In the genomic region with DNA sequence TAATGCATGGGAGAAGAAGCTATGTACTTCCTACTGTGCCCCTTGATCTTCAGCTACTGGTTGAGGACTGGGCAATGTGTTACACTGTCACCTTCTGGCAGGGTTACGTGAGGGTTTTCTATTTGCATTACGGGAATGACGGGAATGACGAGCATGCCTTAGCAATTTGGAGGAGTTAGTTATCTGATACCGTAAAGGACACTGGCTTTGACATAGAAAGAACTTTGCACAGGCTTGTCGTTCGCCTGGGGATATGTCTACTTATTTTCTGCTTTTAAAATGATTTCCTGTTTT, we compare ENCODE assay signal across 1 cellular context.
TF ChIP-seq lines count a peak whose summit lies in the region.

No MANE protein-coding gene starts in this region.

TF ChIP-seq in HepG2, 621 proteins besides CTCF, POLR2A, EP300 and RAD21 (continued from another document and continues in another):
- TF ChIP-seq, protein P1, sequence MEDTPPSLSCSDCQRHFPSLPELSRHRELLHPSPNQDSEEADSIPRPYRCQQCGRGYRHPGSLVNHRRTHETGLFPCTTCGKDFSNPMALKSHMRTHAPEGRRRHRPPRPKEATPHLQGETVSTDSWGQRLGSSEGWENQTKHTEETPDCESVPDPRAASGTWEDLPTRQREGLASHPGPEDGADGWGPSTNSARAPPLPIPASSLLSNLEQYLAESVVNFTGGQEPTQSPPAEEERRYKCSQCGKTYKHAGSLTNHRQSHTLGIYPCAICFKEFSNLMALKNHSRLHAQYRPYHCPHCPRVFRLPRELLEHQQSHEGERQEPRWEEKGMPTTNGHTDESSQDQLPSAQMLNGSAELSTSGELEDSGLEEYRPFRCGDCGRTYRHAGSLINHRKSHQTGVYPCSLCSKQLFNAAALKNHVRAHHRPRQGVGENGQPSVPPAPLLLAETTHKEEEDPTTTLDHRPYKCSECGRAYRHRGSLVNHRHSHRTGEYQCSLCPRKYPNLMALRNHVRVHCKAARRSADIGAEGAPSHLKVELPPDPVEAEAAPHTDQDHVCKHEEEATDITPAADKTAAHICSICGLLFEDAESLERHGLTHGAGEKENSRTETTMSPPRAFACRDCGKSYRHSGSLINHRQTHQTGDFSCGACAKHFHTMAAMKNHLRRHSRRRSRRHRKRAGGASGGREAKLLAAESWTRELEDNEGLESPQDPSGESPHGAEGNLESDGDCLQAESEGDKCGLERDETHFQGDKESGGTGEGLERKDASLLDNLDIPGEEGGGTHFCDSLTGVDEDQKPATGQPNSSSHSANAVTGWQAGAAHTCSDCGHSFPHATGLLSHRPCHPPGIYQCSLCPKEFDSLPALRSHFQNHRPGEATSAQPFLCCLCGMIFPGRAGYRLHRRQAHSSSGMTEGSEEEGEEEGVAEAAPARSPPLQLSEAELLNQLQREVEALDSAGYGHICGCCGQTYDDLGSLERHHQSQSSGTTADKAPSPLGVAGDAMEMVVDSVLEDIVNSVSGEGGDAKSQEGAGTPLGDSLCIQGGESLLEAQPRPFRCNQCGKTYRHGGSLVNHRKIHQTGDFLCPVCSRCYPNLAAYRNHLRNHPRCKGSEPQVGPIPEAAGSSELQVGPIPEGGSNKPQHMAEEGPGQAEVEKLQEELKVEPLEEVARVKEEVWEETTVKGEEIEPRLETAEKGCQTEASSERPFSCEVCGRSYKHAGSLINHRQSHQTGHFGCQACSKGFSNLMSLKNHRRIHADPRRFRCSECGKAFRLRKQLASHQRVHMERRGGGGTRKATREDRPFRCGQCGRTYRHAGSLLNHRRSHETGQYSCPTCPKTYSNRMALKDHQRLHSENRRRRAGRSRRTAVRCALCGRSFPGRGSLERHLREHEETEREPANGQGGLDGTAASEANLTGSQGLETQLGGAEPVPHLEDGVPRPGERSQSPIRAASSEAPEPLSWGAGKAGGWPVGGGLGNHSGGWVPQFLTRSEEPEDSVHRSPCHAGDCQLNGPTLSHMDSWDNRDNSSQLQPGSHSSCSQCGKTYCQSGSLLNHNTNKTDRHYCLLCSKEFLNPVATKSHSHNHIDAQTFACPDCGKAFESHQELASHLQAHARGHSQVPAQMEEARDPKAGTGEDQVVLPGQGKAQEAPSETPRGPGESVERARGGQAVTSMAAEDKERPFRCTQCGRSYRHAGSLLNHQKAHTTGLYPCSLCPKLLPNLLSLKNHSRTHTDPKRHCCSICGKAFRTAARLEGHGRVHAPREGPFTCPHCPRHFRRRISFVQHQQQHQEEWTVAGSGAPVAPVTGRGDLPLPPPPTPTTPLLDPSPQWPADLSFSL (CRISPR knock-in tag; IDR thresholded peaks at IDR 0.05), result no peak
- 0 out of 2 replicates have a peak, but pooled peaks have one; percentile 23 for TF ChIP-seq RXRB (CRISPR knock-in tag; IDR thresholded peaks at IDR 0.05; ENCODE audit: borderline replicate concordance)
- TF ChIP-seq RFX1 (IDR thresholded peaks at IDR 0.05), result no peak
- no peak for TF ChIP-seq CEBPB (IDR thresholded peaks at IDR 0.05; ENCODE audit: borderline replicate concordance, low read depth, low read length)
- TF ChIP-seq, protein P2, sequence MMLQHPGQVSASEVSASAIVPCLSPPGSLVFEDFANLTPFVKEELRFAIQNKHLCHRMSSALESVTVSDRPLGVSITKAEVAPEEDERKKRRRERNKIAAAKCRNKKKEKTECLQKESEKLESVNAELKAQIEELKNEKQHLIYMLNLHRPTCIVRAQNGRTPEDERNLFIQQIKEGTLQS (CRISPR knock-in tag; IDR thresholded peaks at IDR 0.05), result no peak
- TF ChIP-seq, protein P3, sequence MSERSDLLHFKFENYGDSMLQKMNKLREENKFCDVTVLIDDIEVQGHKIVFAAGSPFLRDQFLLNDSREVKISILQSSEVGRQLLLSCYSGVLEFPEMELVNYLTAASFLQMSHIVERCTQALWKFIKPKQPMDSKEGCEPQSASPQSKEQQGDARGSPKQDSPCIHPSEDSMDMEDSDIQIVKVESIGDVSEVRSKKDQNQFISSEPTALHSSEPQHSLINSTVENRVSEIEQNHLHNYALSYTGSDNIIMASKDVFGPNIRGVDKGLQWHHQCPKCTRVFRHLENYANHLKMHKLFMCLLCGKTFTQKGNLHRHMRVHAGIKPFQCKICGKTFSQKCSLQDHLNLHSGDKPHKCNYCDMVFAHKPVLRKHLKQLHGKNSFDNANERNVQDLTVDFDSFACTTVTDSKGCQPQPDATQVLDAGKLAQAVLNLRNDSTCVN (CRISPR knock-in tag; IDR thresholded peaks at IDR 0.05; ENCODE audit: borderline replicate concordance), result no peak
- TF ChIP-seq, protein P4, sequence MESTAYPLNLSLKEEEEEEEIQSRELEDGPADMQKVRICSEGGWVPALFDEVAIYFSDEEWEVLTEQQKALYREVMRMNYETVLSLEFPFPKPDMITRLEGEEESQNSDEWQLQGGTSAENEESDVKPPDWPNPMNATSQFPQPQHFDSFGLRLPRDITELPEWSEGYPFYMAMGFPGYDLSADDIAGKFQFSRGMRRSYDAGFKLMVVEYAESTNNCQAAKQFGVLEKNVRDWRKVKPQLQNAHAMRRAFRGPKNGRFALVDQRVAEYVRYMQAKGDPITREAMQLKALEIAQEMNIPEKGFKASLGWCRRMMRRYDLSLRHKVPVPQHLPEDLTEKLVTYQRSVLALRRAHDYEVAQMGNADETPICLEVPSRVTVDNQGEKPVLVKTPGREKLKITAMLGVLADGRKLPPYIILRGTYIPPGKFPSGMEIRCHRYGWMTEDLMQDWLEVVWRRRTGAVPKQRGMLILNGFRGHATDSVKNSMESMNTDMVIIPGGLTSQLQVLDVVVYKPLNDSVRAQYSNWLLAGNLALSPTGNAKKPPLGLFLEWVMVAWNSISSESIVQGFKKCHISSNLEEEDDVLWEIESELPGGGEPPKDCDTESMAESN (CRISPR knock-in tag; conservative IDR thresholded peaks at IDR 0.05), result no peak
- no peak for TF ChIP-seq ZNF7 (CRISPR knock-in tag; IDR thresholded peaks at IDR 0.05)
- no peak for TF ChIP-seq FOXJ3 (CRISPR knock-in tag; IDR thresholded peaks at IDR 0.05; ENCODE audit: borderline replicate concordance)
- TF ChIP-seq SOX13 (IDR thresholded peaks at IDR 0.05), result no peak
- TF ChIP-seq SOX13 (CRISPR knock-in tag; conservative IDR thresholded peaks at IDR 0.05 in 1 of 2, IDR thresholded peaks at IDR 0.05 in 1 of 2), result no peak; a peak in 1 of 4 replicates
- no peak for TF ChIP-seq KDM3A (CRISPR knock-in tag; IDR thresholded peaks at IDR 0.05; ENCODE audit: low read depth)
- no peak for TF ChIP-seq SRSF9 (IDR thresholded peaks at IDR 0.05; ENCODE audit: borderline replicate concordance, insufficient read depth, low read depth, low read length, poor library complexity, severe bottlenecking)
- no peak for TF ChIP-seq MXI1 (IDR thresholded peaks at IDR 0.05; ENCODE audit: borderline replicate concordance, low read depth, low read length)
- no peak for TF ChIP-seq ZNF431 (CRISPR knock-in tag; IDR thresholded peaks at IDR 0.05; ENCODE audit: borderline replicate concordance, low read depth)
- TF ChIP-seq HIVEP1 (CRISPR knock-in tag; IDR thresholded peaks at IDR 0.05), result no peak
- TF ChIP-seq MBNL3 (CRISPR knock-in tag; conservative IDR thresholded peaks at IDR 0.05), result no peak
- TF ChIP-seq KDM4B (CRISPR knock-in tag; IDR thresholded peaks at IDR 0.05), result no peak
- TF ChIP-seq HOXA3 (CRISPR knock-in tag; IDR thresholded peaks at IDR 0.05), result peak; percentile 15; the same call in 1 of the 2 replicates
- no peak for TF ChIP-seq ARNT2 (CRISPR knock-in tag; IDR thresholded peaks at IDR 0.05; ENCODE audit: low read depth)
- 0 out of 2 replicates have a peak, but pooled peaks have one; percentile 19 for TF ChIP-seq IRF2 (CRISPR knock-in tag; IDR thresholded peaks at IDR 0.05)
- no peak for TF ChIP-seq ZNF484 (CRISPR knock-in tag; IDR thresholded peaks at IDR 0.05; ENCODE audit: borderline replicate concordance, low read depth)
- TF ChIP-seq ZFP1 (CRISPR knock-in tag; IDR thresholded peaks at IDR 0.05), result no peak
- peak; percentile 82 for TF ChIP-seq CREB1 (IDR thresholded peaks at IDR 0.05)
- TF ChIP-seq CREB1 (CRISPR knock-in tag; IDR thresholded peaks at IDR 0.05), result no peak
- 0 out of 2 replicates have a peak, but pooled peaks have one; percentile 13 for TF ChIP-seq ZSCAN21 (CRISPR knock-in tag; IDR thresholded peaks at IDR 0.05; ENCODE audit: borderline replicate concordance)
- no peak for TF ChIP-seq EED (CRISPR knock-in tag; IDR thresholded peaks at IDR 0.05)
- TF ChIP-seq CBFB (CRISPR knock-in tag; IDR thresholded peaks at IDR 0.05), result no peak
- TF ChIP-seq TGIF2 (CRISPR knock-in tag; IDR thresholded peaks at IDR 0.05), result peak; percentile 87; the same call in 1 of the 2 replicates
- TF ChIP-seq, protein P5, sequence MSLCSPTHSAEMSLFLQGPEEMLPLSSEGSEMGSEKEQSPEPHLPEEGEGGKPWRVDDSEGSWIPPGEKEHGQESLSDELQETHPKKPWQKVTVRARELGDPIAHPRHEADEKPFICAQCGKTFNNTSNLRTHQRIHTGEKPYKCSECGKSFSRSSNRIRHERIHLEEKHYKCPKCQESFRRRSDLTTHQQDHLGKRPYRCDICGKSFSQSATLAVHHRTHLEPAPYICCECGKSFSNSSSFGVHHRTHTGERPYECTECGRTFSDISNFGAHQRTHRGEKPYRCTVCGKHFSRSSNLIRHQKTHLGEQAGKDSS (CRISPR knock-in tag; IDR thresholded peaks at IDR 0.05; ENCODE audit: borderline replicate concordance, low read depth), result no peak
- TF ChIP-seq, protein P6, sequence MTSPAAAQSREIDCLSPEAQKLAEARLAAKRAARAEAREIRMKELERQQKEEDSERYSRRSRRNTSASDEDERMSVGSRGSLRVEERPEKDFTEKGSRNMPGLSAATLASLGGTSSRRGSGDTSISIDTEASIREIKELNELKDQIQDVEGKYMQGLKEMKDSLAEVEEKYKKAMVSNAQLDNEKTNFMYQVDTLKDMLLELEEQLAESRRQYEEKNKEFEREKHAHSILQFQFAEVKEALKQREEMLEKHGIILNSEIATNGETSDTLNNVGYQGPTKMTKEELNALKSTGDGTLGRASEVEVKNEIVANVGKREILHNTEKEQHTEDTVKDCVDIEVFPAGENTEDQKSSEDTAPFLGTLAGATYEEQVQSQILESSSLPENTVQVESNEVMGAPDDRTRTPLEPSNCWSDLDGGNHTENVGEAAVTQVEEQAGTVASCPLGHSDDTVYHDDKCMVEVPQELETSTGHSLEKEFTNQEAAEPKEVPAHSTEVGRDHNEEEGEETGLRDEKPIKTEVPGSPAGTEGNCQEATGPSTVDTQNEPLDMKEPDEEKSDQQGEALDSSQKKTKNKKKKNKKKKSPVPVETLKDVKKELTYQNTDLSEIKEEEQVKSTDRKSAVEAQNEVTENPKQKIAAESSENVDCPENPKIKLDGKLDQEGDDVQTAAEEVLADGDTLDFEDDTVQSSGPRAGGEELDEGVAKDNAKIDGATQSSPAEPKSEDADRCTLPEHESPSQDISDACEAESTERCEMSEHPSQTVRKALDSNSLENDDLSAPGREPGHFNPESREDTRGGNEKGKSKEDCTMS (CRISPR knock-in tag; conservative IDR thresholded peaks at IDR 0.05), result no peak
- no peak for TF ChIP-seq PRMT3 (CRISPR knock-in tag; IDR thresholded peaks at IDR 0.05; ENCODE audit: borderline replicate concordance, low read depth)
- no peak for TF ChIP-seq RARG (CRISPR knock-in tag; IDR thresholded peaks at IDR 0.05; ENCODE audit: low read depth)
- TF ChIP-seq, protein P7, sequence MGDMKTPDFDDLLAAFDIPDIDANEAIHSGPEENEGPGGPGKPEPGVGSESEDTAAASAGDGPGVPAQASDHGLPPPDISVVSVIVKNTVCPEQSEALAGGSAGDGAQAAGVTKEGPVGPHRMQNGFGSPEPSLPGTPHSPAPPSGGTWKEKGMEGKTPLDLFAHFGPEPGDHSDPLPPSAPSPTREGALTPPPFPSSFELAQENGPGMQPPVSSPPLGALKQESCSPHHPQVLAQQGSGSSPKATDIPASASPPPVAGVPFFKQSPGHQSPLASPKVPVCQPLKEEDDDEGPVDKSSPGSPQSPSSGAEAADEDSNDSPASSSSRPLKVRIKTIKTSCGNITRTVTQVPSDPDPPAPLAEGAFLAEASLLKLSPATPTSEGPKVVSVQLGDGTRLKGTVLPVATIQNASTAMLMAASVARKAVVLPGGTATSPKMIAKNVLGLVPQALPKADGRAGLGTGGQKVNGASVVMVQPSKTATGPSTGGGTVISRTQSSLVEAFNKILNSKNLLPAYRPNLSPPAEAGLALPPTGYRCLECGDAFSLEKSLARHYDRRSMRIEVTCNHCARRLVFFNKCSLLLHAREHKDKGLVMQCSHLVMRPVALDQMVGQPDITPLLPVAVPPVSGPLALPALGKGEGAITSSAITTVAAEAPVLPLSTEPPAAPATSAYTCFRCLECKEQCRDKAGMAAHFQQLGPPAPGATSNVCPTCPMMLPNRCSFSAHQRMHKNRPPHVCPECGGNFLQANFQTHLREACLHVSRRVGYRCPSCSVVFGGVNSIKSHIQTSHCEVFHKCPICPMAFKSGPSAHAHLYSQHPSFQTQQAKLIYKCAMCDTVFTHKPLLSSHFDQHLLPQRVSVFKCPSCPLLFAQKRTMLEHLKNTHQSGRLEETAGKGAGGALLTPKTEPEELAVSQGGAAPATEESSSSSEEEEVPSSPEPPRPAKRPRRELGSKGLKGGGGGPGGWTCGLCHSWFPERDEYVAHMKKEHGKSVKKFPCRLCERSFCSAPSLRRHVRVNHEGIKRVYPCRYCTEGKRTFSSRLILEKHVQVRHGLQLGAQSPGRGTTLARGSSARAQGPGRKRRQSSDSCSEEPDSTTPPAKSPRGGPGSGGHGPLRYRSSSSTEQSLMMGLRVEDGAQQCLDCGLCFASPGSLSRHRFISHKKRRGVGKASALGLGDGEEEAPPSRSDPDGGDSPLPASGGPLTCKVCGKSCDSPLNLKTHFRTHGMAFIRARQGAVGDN (CRISPR knock-in tag; IDR thresholded peaks at IDR 0.05), result no peak
- no peak for TF ChIP-seq ZFP41 (CRISPR knock-in tag; IDR thresholded peaks at IDR 0.05; ENCODE audit: borderline replicate concordance)
- TF ChIP-seq ZNF251 (CRISPR knock-in tag; IDR thresholded peaks at IDR 0.05), result no peak
- TF ChIP-seq, protein P8, sequence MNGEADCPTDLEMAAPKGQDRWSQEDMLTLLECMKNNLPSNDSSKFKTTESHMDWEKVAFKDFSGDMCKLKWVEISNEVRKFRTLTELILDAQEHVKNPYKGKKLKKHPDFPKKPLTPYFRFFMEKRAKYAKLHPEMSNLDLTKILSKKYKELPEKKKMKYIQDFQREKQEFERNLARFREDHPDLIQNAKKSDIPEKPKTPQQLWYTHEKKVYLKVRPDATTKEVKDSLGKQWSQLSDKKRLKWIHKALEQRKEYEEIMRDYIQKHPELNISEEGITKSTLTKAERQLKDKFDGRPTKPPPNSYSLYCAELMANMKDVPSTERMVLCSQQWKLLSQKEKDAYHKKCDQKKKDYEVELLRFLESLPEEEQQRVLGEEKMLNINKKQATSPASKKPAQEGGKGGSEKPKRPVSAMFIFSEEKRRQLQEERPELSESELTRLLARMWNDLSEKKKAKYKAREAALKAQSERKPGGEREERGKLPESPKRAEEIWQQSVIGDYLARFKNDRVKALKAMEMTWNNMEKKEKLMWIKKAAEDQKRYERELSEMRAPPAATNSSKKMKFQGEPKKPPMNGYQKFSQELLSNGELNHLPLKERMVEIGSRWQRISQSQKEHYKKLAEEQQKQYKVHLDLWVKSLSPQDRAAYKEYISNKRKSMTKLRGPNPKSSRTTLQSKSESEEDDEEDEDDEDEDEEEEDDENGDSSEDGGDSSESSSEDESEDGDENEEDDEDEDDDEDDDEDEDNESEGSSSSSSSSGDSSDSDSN (CRISPR knock-in tag; IDR thresholded peaks at IDR 0.05), result no peak
- TF ChIP-seq NAIF1 (CRISPR knock-in tag; IDR thresholded peaks at IDR 0.05; ENCODE audit: borderline replicate concordance), result no peak
- TF ChIP-seq JUNB (CRISPR knock-in tag; IDR thresholded peaks at IDR 0.05; ENCODE audit: borderline replicate concordance), result no peak
